In genomic region chr11:120304526-120304925, GRCh38 we compare ENCODE assay signal across 17 cellular contexts. TPM values are rescaled to one million over a fixed set of nuclear protein-coding genes. Genes with fewer than 3 reads are reported as not detected.
DNase-seq lines count a peak whose midpoint lies in the region; ATAC-seq and TF ChIP-seq lines count a peak whose summit lies in the region.
"Had no signal": no experiment of that assay in that cellular context is flagged by ENCODE, and none has a peak within 500 bp of the region (broad histone marks: within the 10 kb centered on the region; RNA-seq: fewer than 3 reads in every experiment).

No MANE protein-coding gene starts in this region.

- TF ChIP-seq CTCF in hepatocyte (IDR thresholded peaks at IDR 0.05; ENCODE audit: poor library complexity), result no peak

- no peak overlapping the region for H3K9ac ChIP-seq in HUES48 (ENCODE audit: low read depth, low read length)

- H3K36me3 ChIP-seq in HUES48 (ENCODE audit: control insufficient read depth, insufficient read depth, low read length) (no peaks in the 10 kb centered on the region), hepatocyte (replicated peaks; ENCODE audit: insufficient read depth, low read depth) (no peaks in the 10 kb centered on the region)
- H3K36me3 ChIP-seq: heart left ventricle had no signal

- no peaks in the 10 kb centered on the region for H4K20me1 ChIP-seq in hepatocyte (ENCODE audit: insufficient read depth, poor library complexity, severe bottlenecking)

- H3K36me3 Mint-ChIP-seq in activated CD4-positive, alpha-beta memory T cell treated with anti-CD3 and anti-CD28 coated beads for 36 hours, result no peaks in the 10 kb centered on the region
- H3K36me3 Mint-ChIP-seq: naive B cell had no signal

- H3K4me2 ChIP-seq in hepatocyte, result no peak overlapping the region

- ATAC-seq in GM18867 (IDR thresholded peaks at IDR 0.05; ENCODE audit: unreplicated experiment), result no peak
- no peak for ATAC-seq in HG03521 (IDR thresholded peaks at IDR 0.05; ENCODE audit: unreplicated experiment)
- ATAC-seq: heart left ventricle, left ventricle myocardium superior, Panc1 had no signal

- CTCF ChIA-PET in activated CD4-positive, alpha-beta memory T cell treated with anti-CD3 and anti-CD28 coated beads for 36 hours (lab: Charles Lee), result interaction anchor here (0.8 to 10.3 kb wide), 6 partner anchors 13 to 133 kb away, joined by 3 to 225 read pairs (median 20); no protein-coding TSS in a partner anchor

- H3K79me2 ChIP-seq in hepatocyte, result no peaks in the 10 kb centered on the region

- H3K9me3 Mint-ChIP-seq in activated CD4-positive, alpha-beta memory T cell treated with anti-CD3 and anti-CD28 coated beads for 36 hours, result no peaks in the 10 kb centered on the region
- H3K9me3 Mint-ChIP-seq: naive B cell had no signal

- no peak overlapping the region for H3K27ac Mint-ChIP-seq in activated CD4-positive, alpha-beta memory T cell treated with anti-CD3 and anti-CD28 coated beads for 36 hours

- H3K4me1 ChIP-seq in HUES48 (ENCODE audit: control insufficient read depth, insufficient read depth, low read length) (peaks cover 16% of the 10 kb centered on the region; the same call in 1 of the 2 replicates), hepatocyte (ENCODE audit: insufficient read depth) (peaks cover 3% of the 10 kb centered on the region)

- POLR2A ChIA-PET in activated CD4-positive, alpha-beta memory T cell treated with anti-CD3 and anti-CD28 coated beads for 36 hours (lab: Charles Lee), result no interaction called here

- no peak overlapping the region for H3K4me3 ChIP-seq in HUES48 (ENCODE audit: low read depth, low read length)
- H3K4me3 ChIP-seq in hepatocyte, result no peak overlapping the region
- H3K4me3 ChIP-seq: heart left ventricle had no signal

- H3K9me3 ChIP-seq in HUES48 (ENCODE audit: control insufficient read depth, insufficient read depth, low read length) (no peaks in the 10 kb centered on the region), hepatocyte (ENCODE audit: low read depth) (no peaks in the 10 kb centered on the region)
- H3K9me3 ChIP-seq: heart left ventricle had no signal

- H2AFZ ChIP-seq in hepatocyte, result no peak overlapping the region

- H3K27ac ChIP-seq in HUES48 (ENCODE audit: low read depth, low read length) (peak overlapping the region; percentile 48), hepatocyte (no peak overlapping the region)
- H3K27ac ChIP-seq: heart left ventricle had no signal

- no peak overlapping the region for H3K4me3 Mint-ChIP-seq in activated CD4-positive, alpha-beta memory T cell treated with anti-CD3 and anti-CD28 coated beads for 36 hours
- H3K4me3 Mint-ChIP-seq: naive B cell had no signal

- DNase-seq in EH (ENCODE audit: low read depth) (peak; percentile 41), astrocyte of the hippocampus (ENCODE audit: low read depth, low spot score) (peak; percentile 35), hepatocyte (ENCODE audit: low spot score) (peak; percentile 47)
- DNase-seq in stimulated activated CD8-positive, alpha-beta memory T cell treated with anti-CD3 and anti-CD28 coated beads, Interleukin-4, amount 100 ng/mL, for 48 hours, result no peak
- no peak for DNase-seq in activated CD4-positive, alpha-beta memory T cell treated with anti-CD3 and anti-CD28 coated beads for 36 hours
- DNase-seq: activated CD4-positive, alpha-beta T cell treated with anti-CD3 and anti-CD28 coated beads, Interleukin-2, amount 50 U/mL, for 4 hours; aorta; heart left ventricle; left ventricle myocardium superior; naive B cell; NCI-H1105; NCI-H2227 treated with DMSO at 0.1 percent for 48 hours; stimulated activated naive CD4-positive, alpha-beta T cell had no signal

- H3K27me3 ChIP-seq in HUES48 (ENCODE audit: control insufficient read depth, insufficient read depth, low read length) (no peaks in the 10 kb centered on the region), hepatocyte (no peaks in the 10 kb centered on the region)

- peaks cover 18% of the 10 kb centered on the region for H3K27me3 Mint-ChIP-seq in activated CD4-positive, alpha-beta memory T cell treated with anti-CD3 and anti-CD28 coated beads for 36 hours

- intact Hi-C loops in activated CD4-positive, alpha-beta memory T cell treated with anti-CD3 and anti-CD28 coated beads for 36 hours (cut with micrococcal nuclease), result no loop called here

- no peaks in the 10 kb centered on the region for H3K9me2 ChIP-seq in hepatocyte (replicated peaks; ENCODE audit: insufficient read depth)

- H3K4me1 Mint-ChIP-seq in activated CD4-positive, alpha-beta memory T cell treated with anti-CD3 and anti-CD28 coated beads for 36 hours (ENCODE audit: low read depth), result no peaks in the 10 kb centered on the region

RNA-seq across cellular contexts. Expression of gene TLCD5, which starts 20.6 kb away (rescaled TPM):
- total RNA-seq in hepatocyte, result 9.0 and 10.7 TPM in 2 replicates
- 8.7 and 10.3 TPM in 2 replicates for polyA plus RNA-seq in hepatocyte
- 1 to 10 TPM; 1.0 to 1.6 TPM for total RNA-seq in activated CD4-positive, alpha-beta memory T cell treated with anti-CD3 and anti-CD28 coated beads for 36 hours

RNA-seq across cellular contexts. Expression of gene ARHGEF12, which starts 31.7 kb away (rescaled TPM):
- total RNA-seq in hepatocyte, result 69.9 and 75.1 TPM in 2 replicates
- polyA plus RNA-seq in hepatocyte, result 21.2 and 22.9 TPM in 2 replicates
- total RNA-seq in activated CD4-positive, alpha-beta memory T cell treated with anti-CD3 and anti-CD28 coated beads for 36 hours, result 10 to 100 TPM; 16.4 to 16.9 TPM

Comparison
In these comparisons a context has a peak if more than half of its experiments do, and no peak if none do; other contexts are left out.
1. DNase-seq: peak in EH (single experiment), astrocyte of the hippocampus (single experiment) and hepatocyte (single experiment); none in stimulated activated CD8-positive, alpha-beta memory T cell treated with anti-CD3 and anti-CD28 coated beads, Interleukin-4, amount 100 ng/mL, for 48 hours (single experiment) and activated CD4-positive, alpha-beta memory T cell treated with anti-CD3 and anti-CD28 coated beads for 36 hours (single experiment).